In genomic region chr4:15781427-15782095, GRCh38 we compare ENCODE assay signal across 10 cellular contexts. TPM values are rescaled to one million over a fixed set of nuclear protein-coding genes. Genes with fewer than 3 reads are reported as not detected.
DNase-seq lines count a peak whose midpoint lies in the region; ATAC-seq and TF ChIP-seq lines count a peak whose summit lies in the region.
"Had no signal": no experiment of that assay in that cellular context is flagged by ENCODE, and none has a peak within 500 bp of the region (broad histone marks: within the 10 kb centered on the region; RNA-seq: fewer than 3 reads in every experiment).

No MANE protein-coding gene starts in this region.

- H3K27ac Mint-ChIP-seq in activated CD4-positive, alpha-beta T cell treated with anti-CD3 and anti-CD28 coated beads, Interleukin-2, amount 10 ng/mL, durations not matched to agents 24 days and 14 days, result peak overlapping the region; percentile 86
- peak overlapping the region; percentile 86 to 97 for H3K27ac Mint-ChIP-seq in natural killer cell treated with Interleukin-12 subunit alpha and Interleukin-12 subunit beta and Interleukin-15 and Interleukin-18, amount 100 ng/mL, for 72 hours
- no peak overlapping the region for H3K27ac Mint-ChIP-seq in glutamatergic neuron (ENCODE audit: unreplicated experiment)

- peak overlapping the region; percentile 94 for H3K4me3 Mint-ChIP-seq in activated CD4-positive, alpha-beta T cell treated with anti-CD3 and anti-CD28 coated beads, Interleukin-2, amount 10 ng/mL, durations not matched to agents 24 days and 14 days
- peak overlapping the region; percentile 88 for H3K4me3 Mint-ChIP-seq in natural killer cell treated with Interleukin-12 subunit alpha and Interleukin-12 subunit beta and Interleukin-15 and Interleukin-18, amount 100 ng/mL, for 72 hours
- H3K4me3 Mint-ChIP-seq in glutamatergic neuron (ENCODE audit: unreplicated experiment), result no peak overlapping the region

- peak; percentile 82 for DNase-seq in activated CD4-positive, alpha-beta T cell treated with anti-CD3 and anti-CD28 coated beads, Interleukin-2, amount 10 ng/mL, durations not matched to agents 24 days and 14 days
- DNase-seq in activated CD4-positive, alpha-beta T cell treated with anti-CD3 and anti-CD28 coated beads, Interleukin-2, amount 50 U/mL, for 1 hour, result no peak
- DNase-seq in natural killer cell treated with Interleukin-12 subunit alpha and Interleukin-12 subunit beta and Interleukin-15 and Interleukin-18, amount 100 ng/mL, for 72 hours (ENCODE audit: low spot score), result peak; percentile 77
- DNase-seq in adrenal gland (no peak), glutamatergic neuron (no peak), Right ventricle myocardium inferior (ENCODE audit: missing footprints) (no peak)
- DNase-seq: effector CD4-positive, alpha-beta T cell; NCI-H1105 had no signal

- no peaks in the 10 kb centered on the region for H3K9me3 ChIP-seq in adrenal gland (replicated peaks in 1 of 3)

- peak; percentile 11 for ATAC-seq in HG02852 (IDR thresholded peaks at IDR 0.05; ENCODE audit: unreplicated experiment)
- ATAC-seq in natural killer cell treated with Interleukin-12 subunit alpha and Interleukin-12 subunit beta and Interleukin-15 and Interleukin-18, amount 100 ng/mL, for 72 hours, result peak; percentile 68 to 70
- ATAC-seq in Right ventricle myocardium inferior, result no peak

- 0 out of 2 replicates have a peak, but pooled peaks have one; percentile 22 for TF ChIP-seq POLR2A in Raji (IDR thresholded peaks at IDR 0.05; ENCODE audit: insufficient read depth, low read depth, low read length)
- no peak for TF ChIP-seq POLR2A in adrenal gland (IDR thresholded peaks at IDR 0.05)

- H3K4me1 Mint-ChIP-seq in activated CD4-positive, alpha-beta T cell treated with anti-CD3 and anti-CD28 coated beads, Interleukin-2, amount 10 ng/mL, durations not matched to agents 24 days and 14 days, result peaks cover 75% of the 10 kb centered on the region
- H3K4me1 Mint-ChIP-seq in natural killer cell treated with Interleukin-12 subunit alpha and Interleukin-12 subunit beta and Interleukin-15 and Interleukin-18, amount 100 ng/mL, for 72 hours (ENCODE audit: low read depth in 2 of 2), result peaks cover 64 to 68% of the 10 kb centered on the region in 2 donors
- peaks cover 11% of the 10 kb centered on the region for H3K4me1 Mint-ChIP-seq in glutamatergic neuron (ENCODE audit: low read depth, unreplicated experiment)

- intact Hi-C loops in activated CD4-positive, alpha-beta T cell treated with anti-CD3 and anti-CD28 coated beads, Interleukin-2, amount 10 ng/mL, durations not matched to agents 24 days and 14 days (cut with micrococcal nuclease), result no loop called here
- intact Hi-C loops in adrenal gland (cut with DNase I), result no loop called here
- intact Hi-C loops in Right ventricle myocardium inferior (cut with DNase I), result no loop called here

- H3K4me1 ChIP-seq in adrenal gland (replicated peaks in 1 of 2), result peaks cover 0 to 13% of the 10 kb centered on the region in 2 donors

- H3K27me3 ChIP-seq in adrenal gland, result no peaks in the 10 kb centered on the region

- H3K27ac ChIP-seq in adrenal gland, result no peak overlapping the region

- TF ChIP-seq CTCF in adrenal gland (IDR thresholded peaks at IDR 0.05), result no peak
- TF ChIP-seq CTCF in glutamatergic neuron (IDR thresholded peaks at IDR 0.05; ENCODE audit: partially characterized antibody, unreplicated experiment), result no peak

- WGBS in adrenal gland, 4 donors, result 54 to 72% (median 68%) methylated on average over 6 of the region's 6 CpGs

- H3K4me3 ChIP-seq in adrenal gland, result no peak overlapping the region

- H3K27me3 Mint-ChIP-seq in activated CD4-positive, alpha-beta T cell treated with anti-CD3 and anti-CD28 coated beads, Interleukin-2, amount 10 ng/mL, durations not matched to agents 24 days and 14 days, result no peaks in the 10 kb centered on the region
- H3K27me3 Mint-ChIP-seq in natural killer cell treated with Interleukin-12 subunit alpha and Interleukin-12 subunit beta and Interleukin-15 and Interleukin-18, amount 100 ng/mL, for 72 hours, result no peaks in the 10 kb centered on the region
- peaks cover 9% of the 10 kb centered on the region for H3K27me3 Mint-ChIP-seq in glutamatergic neuron (ENCODE audit: unreplicated experiment)

- H3K36me3 Mint-ChIP-seq in activated CD4-positive, alpha-beta T cell treated with anti-CD3 and anti-CD28 coated beads, Interleukin-2, amount 10 ng/mL, durations not matched to agents 24 days and 14 days (ENCODE audit: low read depth), result peaks cover 72% of the 10 kb centered on the region
- H3K36me3 Mint-ChIP-seq in natural killer cell treated with Interleukin-12 subunit alpha and Interleukin-12 subunit beta and Interleukin-15 and Interleukin-18, amount 100 ng/mL, for 72 hours, result peaks cover 53% of the 10 kb centered on the region
- H3K36me3 Mint-ChIP-seq in glutamatergic neuron (ENCODE audit: unreplicated experiment), result peaks cover 17% of the 10 kb centered on the region

- H3K36me3 ChIP-seq in adrenal gland (replicated peaks in 1 of 2), result no peaks in the 10 kb centered on the region

- H3K9me3 Mint-ChIP-seq in activated CD4-positive, alpha-beta T cell treated with anti-CD3 and anti-CD28 coated beads, Interleukin-2, amount 10 ng/mL, durations not matched to agents 24 days and 14 days, result peaks cover 3% of the 10 kb centered on the region
- H3K9me3 Mint-ChIP-seq in natural killer cell treated with Interleukin-12 subunit alpha and Interleukin-12 subunit beta and Interleukin-15 and Interleukin-18, amount 100 ng/mL, for 72 hours, result no peaks in the 10 kb centered on the region
- peaks cover 5% of the 10 kb centered on the region for H3K9me3 Mint-ChIP-seq in glutamatergic neuron (ENCODE audit: unreplicated experiment)

RNA-seq across cellular contexts. Expression of gene CD38, which starts 3.4 kb away (rescaled TPM):
- total RNA-seq in activated CD4-positive, alpha-beta T cell treated with anti-CD3 and anti-CD28 coated beads, Interleukin-2, amount 10 ng/mL, durations not matched to agents 24 days and 14 days, result 89.6 and 103 TPM in 2 replicates
- 100 to 1,000 TPM in 1 of 2 donors, 10 to 100 TPM in 1; 94.7 to 179 TPM for total RNA-seq in natural killer cell treated with Interleukin-12 subunit alpha and Interleukin-12 subunit beta and Interleukin-15 and Interleukin-18, amount 100 ng/mL, for 72 hours
- total RNA-seq in adrenal gland, result 10 to 100 TPM in 7 of 8 donors, 1 to 10 TPM in 1; 1.8 to 18.4 (median 14.5) TPM
- polyA plus RNA-seq in adrenal gland, result 1 to 10 TPM; 1.7 to 4.1 (median 3.5) TPM
- total RNA-seq in glutamatergic neuron (ENCODE audit: unreplicated experiment), result 0.37 TPM
- total RNA-seq in Right ventricle myocardium inferior, result 2.2 TPM

Comparison
In these comparisons a context has a peak if more than half of its experiments do, and no peak if none do; other contexts are left out.
1. DNase-seq: peak in activated CD4-positive, alpha-beta T cell treated with anti-CD3 and anti-CD28 coated beads, Interleukin-2, amount 10 ng/mL, durations not matched to agents 24 days and 14 days (single experiment) and natural killer cell treated with Interleukin-12 subunit alpha and Interleukin-12 subunit beta and Interleukin-15 and Interleukin-18, amount 100 ng/mL, for 72 hours (single experiment); none in activated CD4-positive, alpha-beta T cell treated with anti-CD3 and anti-CD28 coated beads, Interleukin-2, amount 50 U/mL, for 1 hour (single experiment), adrenal gland (0 of 7), glutamatergic neuron (single experiment) and Right ventricle myocardium inferior (single experiment).